In genomic region chr16:11350531-11351335, GRCh38 we compare ENCODE assay signal across 13 cellular contexts. TPM values are rescaled to one million over a fixed set of nuclear protein-coding genes. Genes with fewer than 3 reads are reported as not detected.
A peak's percentile ranks its signal among the peaks of the same experiment; 100 is the strongest.
DNase-seq lines count a peak whose midpoint lies in the region; ATAC-seq and TF ChIP-seq lines count a peak whose summit lies in the region.
"Had no signal": no experiment of that assay in that cellular context is flagged by ENCODE, and none has a peak within 500 bp of the region (broad histone marks: within the 10 kb centered on the region; RNA-seq: fewer than 3 reads in every experiment).

No MANE protein-coding gene starts in this region.

- POLR2A ChIA-PET in A673 (lab: Charles Lee; ENCODE audit: low non-redundant PET): no interaction called here

- CTCF ChIA-PET in A673 (lab: Charles Lee): no interaction called here

- peaks cover 17% of the 10 kb centered on the region for H3K36me3 Mint-ChIP-seq in dendritic cell treated with granulocyte-macrophage colony-stimulating factor and Interleukin-4, amounts not matched to agents 40 ng/mL and 50 ng/mL, for 4 days (ENCODE audit: low read depth)
- H3K36me3 Mint-ChIP-seq in nephron (ENCODE audit: low read depth): peaks cover 12% of the 10 kb centered on the region
- peaks cover 0 to 4% (median 4%) of the 10 kb centered on the region in 3 donors for H3K36me3 Mint-ChIP-seq in immature natural killer cell

- DNase-seq in A673 (ENCODE audit: low spot score) (peak; percentile 49), HS-5 (ENCODE audit: low read depth) (peak; percentile 65), right cardiac atrium (no peak), immature natural killer cell (no peak)
- DNase-seq: ACHN; activated CD4-positive, alpha-beta T cell treated with anti-CD3 and anti-CD28 coated beads, Interleukin-2, amount 50 U/mL, for 48 hours; activated naive CD8-positive, alpha-beta T cell treated with anti-CD3 and anti-CD28 coated beads for 36 hours; effector memory CD4-positive, alpha-beta T cell; NCI-H446 had no signal

- H3K27ac ChIP-seq in A673 (ENCODE audit: low read depth, low read length, poor library complexity, severe bottlenecking): peak overlapping the region; percentile 80
- H3K27ac ChIP-seq in right cardiac atrium (ENCODE audit: low read length): no peak overlapping the region

- H3K27me3 ChIP-seq in A673 (replicated peaks; ENCODE audit: insufficient read depth, low read depth, low read length, poor library complexity) (no peaks in the 10 kb centered on the region), right cardiac atrium (ENCODE audit: control insufficient read depth, insufficient read depth) (no peaks in the 10 kb centered on the region)

- WGBS in right cardiac atrium: 56% methylated on average over 13 of the region's 13 CpGs

- peak overlapping the region; percentile 39 for H3K4me3 Mint-ChIP-seq in dendritic cell treated with granulocyte-macrophage colony-stimulating factor and Interleukin-4, amounts not matched to agents 40 ng/mL and 50 ng/mL, for 4 days
- H3K4me3 Mint-ChIP-seq in nephron (peak overlapping the region; percentile 29 to 45 (median 30)), immature natural killer cell (no peak overlapping the region)
- H3K4me3 Mint-ChIP-seq: activated naive CD8-positive, alpha-beta T cell treated with anti-CD3 and anti-CD28 coated beads for 36 hours had no signal

- H3K9me3 ChIP-seq in A673 (ENCODE audit: low read depth, low read length, poor library complexity, severe bottlenecking) (peaks cover 4% of the 10 kb centered on the region), right cardiac atrium (ENCODE audit: control insufficient read depth, low read length) (no peaks in the 10 kb centered on the region)

- peaks cover 87% of the 10 kb centered on the region for H3K4me1 Mint-ChIP-seq in dendritic cell treated with granulocyte-macrophage colony-stimulating factor and Interleukin-4, amounts not matched to agents 40 ng/mL and 50 ng/mL, for 4 days (ENCODE audit: low read depth)
- H3K4me1 Mint-ChIP-seq in nephron (peaks cover 54% of the 10 kb centered on the region), immature natural killer cell (peaks cover 29 to 30% of the 10 kb centered on the region in 2 donors)

- no peak overlapping the region for H3K4me3 ChIP-seq in A673 (ENCODE audit: low read depth, low read length, poor library complexity, severe bottlenecking)
- H3K4me3 ChIP-seq in right cardiac atrium (ENCODE audit: low read length): no peak overlapping the region

- H3K4me1 ChIP-seq in A673 (ENCODE audit: insufficient read depth, low read length, poor library complexity, severe bottlenecking) (peaks cover 33% of the 10 kb centered on the region), right cardiac atrium (ENCODE audit: control insufficient read depth, insufficient read depth, low read length) (no peaks in the 10 kb centered on the region)

- ATAC-seq in HG03135 (IDR thresholded peaks at IDR 0.05; ENCODE audit: unreplicated experiment) (no peak), right cardiac atrium (no peak), HG02763 (IDR thresholded peaks at IDR 0.05; ENCODE audit: unreplicated experiment) (no peak)

- H3K9me3 Mint-ChIP-seq in dendritic cell treated with granulocyte-macrophage colony-stimulating factor and Interleukin-4, amounts not matched to agents 40 ng/mL and 50 ng/mL, for 4 days: no peaks in the 10 kb centered on the region
- H3K9me3 Mint-ChIP-seq in nephron (no peaks in the 10 kb centered on the region), immature natural killer cell (no peaks in the 10 kb centered on the region)

- TF ChIP-seq CTCF in A673 (conservative IDR thresholded peaks at IDR 0.05; ENCODE audit: low read depth, low read length): no peak
- no peak for TF ChIP-seq CTCF in nephron (IDR thresholded peaks at IDR 0.05; ENCODE audit: unreplicated experiment in 3 of 3)

- peak overlapping the region; percentile 98 for H3K27ac Mint-ChIP-seq in dendritic cell treated with granulocyte-macrophage colony-stimulating factor and Interleukin-4, amounts not matched to agents 40 ng/mL and 50 ng/mL, for 4 days
- H3K27ac Mint-ChIP-seq in nephron (peak overlapping the region; percentile 94 to 95 (median 95)), immature natural killer cell (no peak overlapping the region)
- H3K27ac Mint-ChIP-seq: activated naive CD8-positive, alpha-beta T cell treated with anti-CD3 and anti-CD28 coated beads for 36 hours had no signal

- intact Hi-C loops in A673 (cut with micrococcal nuclease; ENCODE audit: unreplicated experiment): no loop called here
- intact Hi-C loops in dendritic cell treated with granulocyte-macrophage colony-stimulating factor and Interleukin-4, amounts not matched to agents 40 ng/mL and 50 ng/mL, for 4 days (cut with micrococcal nuclease): loop anchor here (10.0 kb wide), 1 partner anchor 386 kb away; no protein-coding TSS in a partner anchor
- intact Hi-C loops in right cardiac atrium (cut with DNase I): loop anchor here in 2 of 4 donors (10.0 kb wide), 2 partner anchors 76 to 386 kb away; partner anchors contain the start of genes PRM2 (in 1 of the 2) and PRM3 (in 1 of the 2)

- H3K36me3 ChIP-seq in A673 (ENCODE audit: insufficient read depth, low read length, poor library complexity, severe bottlenecking): peaks cover 7% of the 10 kb centered on the region

- no TSS peak for BruUV-seq in A673 (replicated peaks; lab: Mats Ljungman, UMichigan)

- peaks cover 2% of the 10 kb centered on the region for H3K27me3 Mint-ChIP-seq in dendritic cell treated with granulocyte-macrophage colony-stimulating factor and Interleukin-4, amounts not matched to agents 40 ng/mL and 50 ng/mL, for 4 days
- H3K27me3 Mint-ChIP-seq in nephron (ENCODE audit: low read depth) (no peaks in the 10 kb centered on the region), immature natural killer cell (ENCODE audit: low read depth in 3 of 3) (peaks cover 20 to 36% (median 25%) of the 10 kb centered on the region in 3 donors)
- H3K27me3 Mint-ChIP-seq: activated naive CD8-positive, alpha-beta T cell treated with anti-CD3 and anti-CD28 coated beads for 36 hours had no signal

RNA-seq across cellular contexts. Expression of gene RMI2, which starts 5.5 kb away (rescaled TPM):
- total RNA-seq in A673 (2021): 28.5 and 38.4 TPM in 2 replicates
- total RNA-seq in right cardiac atrium: under 1 TPM in 3 of 4 donors, not detected in 1; 0.40 to 0.97 (median 0.67) TPM
- polyA plus RNA-seq in right cardiac atrium: 0.20 TPM
- polyA plus RNA-seq in immature natural killer cell: 1 to 10 TPM; 1.6 to 5.5 (median 5.2) TPM

Comparison
In these comparisons a context has a peak if more than half of its experiments do, and no peak if none do; other contexts are left out.
1. DNase-seq: peak in A673 (single experiment) and HS-5 (single experiment); none in right cardiac atrium (0 of 3) and immature natural killer cell (0 of 3).
2. H3K27ac Mint-ChIP-seq: peak in dendritic cell treated with granulocyte-macrophage colony-stimulating factor and Interleukin-4, amounts not matched to agents 40 ng/mL and 50 ng/mL, for 4 days (single experiment) and nephron (3 of 3); none in immature natural killer cell (0 of 6).
3. H3K4me3 Mint-ChIP-seq: peak in dendritic cell treated with granulocyte-macrophage colony-stimulating factor and Interleukin-4, amounts not matched to agents 40 ng/mL and 50 ng/mL, for 4 days (single experiment) and nephron (3 of 3); none in immature natural killer cell (0 of 5).
4. RNA of gene RMI2, which starts 5.5 kb away (total RNA-seq): 28.5 to 38.4 TPM in A673; 0.40 to 0.97 TPM in right cardiac atrium; every median in the first group is over 10 times any median in the second.